ENCODE assay signal across 8 cellular contexts in the genomic region with DNA sequence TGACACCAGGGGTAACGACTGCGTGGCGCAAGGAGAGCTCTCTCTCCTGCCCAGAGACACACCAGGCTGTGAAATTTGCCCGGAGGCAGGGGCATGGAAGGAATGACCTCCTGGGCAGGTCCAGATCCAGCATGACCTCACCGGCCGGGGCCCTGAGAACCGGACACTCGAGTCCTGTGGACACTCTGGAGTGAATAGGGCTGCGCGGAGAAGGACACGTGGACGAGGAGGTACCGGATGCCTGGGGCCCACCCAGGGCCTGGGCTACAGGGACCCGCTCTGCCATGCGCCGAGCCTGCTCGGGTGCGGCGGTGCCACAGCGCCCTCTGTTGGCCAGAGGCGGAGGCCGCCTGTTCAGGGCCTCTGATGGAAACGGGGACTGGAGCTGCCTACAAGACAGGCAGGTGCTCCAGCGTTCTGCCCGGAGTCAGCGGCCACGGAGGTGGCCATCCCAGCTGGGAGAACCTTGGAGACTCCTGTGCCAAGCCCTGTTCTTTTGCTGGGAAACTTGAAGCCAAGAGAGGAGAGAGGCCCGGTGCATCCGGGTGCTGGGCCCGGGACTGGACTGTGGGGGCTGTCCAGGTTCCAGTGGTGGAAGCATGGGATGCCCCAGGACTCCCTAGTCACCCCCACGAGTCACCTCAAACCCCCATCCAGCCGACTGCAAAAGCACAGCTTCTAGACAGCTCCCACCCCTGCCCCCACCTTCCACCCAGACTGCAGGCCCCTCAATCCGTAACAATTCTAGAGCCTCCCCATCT. TPM values are rescaled to one million over a fixed set of nuclear protein-coding genes. Genes with fewer than 3 reads are reported as not detected.
DNase-seq lines count a peak whose midpoint lies in the region; ATAC-seq and TF ChIP-seq lines count a peak whose summit lies in the region.

No MANE protein-coding gene starts in this region.

- no peak overlapping the region for H3K9ac ChIP-seq in colonic mucosa (ENCODE audit: low read depth in 2 of 2, low read length in 2 of 2)

- no peaks in the 10 kb centered on the region for H3K36me3 Mint-ChIP-seq in CD8-positive, alpha-beta T cell
- H3K36me3 Mint-ChIP-seq in activated CD4-positive, alpha-beta T cell treated with anti-CD3 and anti-CD28 coated beads, Interleukin-2, amount 10 ng/mL, durations not matched to agents 24 days and 14 days (ENCODE audit: low read depth), result no peaks in the 10 kb centered on the region

- H3K27ac Mint-ChIP-seq in CD8-positive, alpha-beta T cell, result no peak overlapping the region
- no peak overlapping the region for H3K27ac Mint-ChIP-seq in activated CD4-positive, alpha-beta T cell treated with anti-CD3 and anti-CD28 coated beads, Interleukin-2, amount 10 ng/mL, durations not matched to agents 24 days and 14 days

- 17 to 30% methylated on average over 27 to 33 of the region's 33 CpGs for WGBS in lung, 2 donors

- peak; percentile 68 to 89 (median 80) for DNase-seq in CD8-positive, alpha-beta T cell
- DNase-seq in NCI-H69 (lab: John Stamatoyannopoulos, UW), result peak; percentile 80
- peak; percentile 96 for DNase-seq in activated CD4-positive, alpha-beta T cell treated with anti-CD3 and anti-CD28 coated beads, Interleukin-2, amount 10 ng/mL, durations not matched to agents 24 days and 14 days
- peak; percentile 72 for DNase-seq in colonic mucosa
- peak; percentile 74 for DNase-seq in lung (ENCODE audit: low spot score)
- DNase-seq in stimulated activated CD8-positive, alpha-beta memory T cell treated with anti-CD3 and anti-CD28 coated beads, Interleukin-12 subunit alpha, Interleukin-12 subunit beta, amount 100 ng/mL, for 1 hour (ENCODE audit: low read depth), result peak; percentile 72

- no peaks in the 10 kb centered on the region for H3K9me3 ChIP-seq in CD8-positive, alpha-beta T cell (ENCODE audit: low read length)
- no peaks in the 10 kb centered on the region for H3K9me3 ChIP-seq in colonic mucosa
- H3K9me3 ChIP-seq in lung (ENCODE audit: control insufficient read depth in 2 of 2, insufficient read depth in 1 of 2, low read length in 1 of 2), result no peaks in the 10 kb centered on the region

- CTCF ChIA-PET in CD8-positive, alpha-beta T cell (lab: Charles Lee), result interaction anchor here (0.6 to 8.1 kb wide), 68 partner anchors 10 to 612 kb away, joined by 3 to 131 read pairs (median 4); partner anchors contain the start of genes NGFR, NXPH3, PHB1 and SNF8

- ATAC-seq in CD8-positive, alpha-beta T cell, result peak; percentile 99
- ATAC-seq in HG03354 (IDR thresholded peaks at IDR 0.05; ENCODE audit: poor library complexity, severe bottlenecking, unreplicated experiment), result peak; percentile 57
- ATAC-seq in lung (ENCODE audit: insufficient read depth, low FRiP score), result peak; percentile 22
- no peak for ATAC-seq in HG03139 (IDR thresholded peaks at IDR 0.05; ENCODE audit: unreplicated experiment)

- H3K27me3 Mint-ChIP-seq in CD8-positive, alpha-beta T cell (ENCODE audit: low read depth), result peaks cover 3% of the 10 kb centered on the region
- peaks cover 15% of the 10 kb centered on the region for H3K27me3 Mint-ChIP-seq in activated CD4-positive, alpha-beta T cell treated with anti-CD3 and anti-CD28 coated beads, Interleukin-2, amount 10 ng/mL, durations not matched to agents 24 days and 14 days

- no peak overlapping the region for H3K4me3 ChIP-seq in CD8-positive, alpha-beta T cell (ENCODE audit: low read depth, low read length)
- H3K4me3 ChIP-seq in colonic mucosa, result no peak overlapping the region
- no peak overlapping the region for H3K4me3 ChIP-seq in lung

- no peaks in the 10 kb centered on the region for H3K9me3 Mint-ChIP-seq in CD8-positive, alpha-beta T cell
- no peaks in the 10 kb centered on the region for H3K9me3 Mint-ChIP-seq in activated CD4-positive, alpha-beta T cell treated with anti-CD3 and anti-CD28 coated beads, Interleukin-2, amount 10 ng/mL, durations not matched to agents 24 days and 14 days

- H3K27ac ChIP-seq in CD8-positive, alpha-beta T cell (ENCODE audit: low read depth, low read length), result no peak overlapping the region
- H3K27ac ChIP-seq in colonic mucosa (no peak overlapping the region), lung (ENCODE audit: low read depth in 1 of 2, low read length in 1 of 2) (no peak overlapping the region)

- H3K4me1 Mint-ChIP-seq in CD8-positive, alpha-beta T cell (ENCODE audit: low read depth), result peaks cover 5% of the 10 kb centered on the region
- H3K4me1 Mint-ChIP-seq in activated CD4-positive, alpha-beta T cell treated with anti-CD3 and anti-CD28 coated beads, Interleukin-2, amount 10 ng/mL, durations not matched to agents 24 days and 14 days, result peaks cover 7% of the 10 kb centered on the region

- H3K27me3 ChIP-seq in CD8-positive, alpha-beta T cell (ENCODE audit: insufficient read depth, low read length), result no peaks in the 10 kb centered on the region
- H3K27me3 ChIP-seq in colonic mucosa (no peaks in the 10 kb centered on the region), lung (ENCODE audit: control insufficient read depth, insufficient read depth) (peaks cover 4% of the 10 kb centered on the region)

- POLR2A ChIA-PET in CD8-positive, alpha-beta T cell (lab: Charles Lee), result interaction anchor here (0.6 to 1.7 kb wide), 3 partner anchors 60 to 167 kb away, joined by 3 to 4 read pairs (median 3); no protein-coding TSS in a partner anchor

- no peaks in the 10 kb centered on the region for H3K36me3 ChIP-seq in CD8-positive, alpha-beta T cell (ENCODE audit: insufficient read depth, low read length)
- H3K36me3 ChIP-seq in colonic mucosa (no peaks in the 10 kb centered on the region), lung (ENCODE audit: control insufficient read depth in 2 of 2, insufficient read depth in 2 of 2, low read length in 2 of 2) (no peaks in the 10 kb centered on the region)

- H3K4me3 Mint-ChIP-seq in CD8-positive, alpha-beta T cell, result no peak overlapping the region
- no peak overlapping the region for H3K4me3 Mint-ChIP-seq in activated CD4-positive, alpha-beta T cell treated with anti-CD3 and anti-CD28 coated beads, Interleukin-2, amount 10 ng/mL, durations not matched to agents 24 days and 14 days

- intact Hi-C loops in CD8-positive, alpha-beta T cell (cut with DNase I, micrococcal nuclease), result loop anchor here (1.0 to 2.0 kb wide), 4 partner anchors 60 to 242 kb away; no protein-coding TSS in a partner anchor
- intact Hi-C loops in activated CD4-positive, alpha-beta T cell treated with anti-CD3 and anti-CD28 coated beads, Interleukin-2, amount 10 ng/mL, durations not matched to agents 24 days and 14 days (cut with micrococcal nuclease), result loop anchor here (1.0 to 2.0 kb wide), 3 partner anchors 62 to 148 kb away; partner anchors contain the start of gene NGFR
- intact Hi-C loops in colonic mucosa (cut with DNase I), result loop anchor here (2.0 to 10.0 kb wide), 4 partner anchors 60 to 242 kb away; no protein-coding TSS in a partner anchor

- peaks cover 7% of the 10 kb centered on the region for H3K4me1 ChIP-seq in CD8-positive, alpha-beta T cell (ENCODE audit: insufficient read depth, low read length)
- no peaks in the 10 kb centered on the region for H3K4me1 ChIP-seq in colonic mucosa
- peaks cover 0 to 2% of the 10 kb centered on the region in 2 donors for H3K4me1 ChIP-seq in lung (ENCODE audit: control insufficient read depth in 2 of 2, insufficient read depth in 2 of 2, low read length in 2 of 2)

- TF ChIP-seq CTCF in CD8-positive, alpha-beta T cell (IDR thresholded peaks at IDR 0.05), result peak; percentile 92
- peak; percentile 99 for TF ChIP-seq CTCF in colonic mucosa (IDR thresholded peaks at IDR 0.05)
- peak; percentile 93 for TF ChIP-seq CTCF in lung (IDR thresholded peaks at IDR 0.05; ENCODE audit: control extremely low read depth, extremely low read depth)

RNA-seq across cellular contexts. Expression of gene NXPH3, which starts 19.3 kb away (rescaled TPM):
- total RNA-seq in CD8-positive, alpha-beta T cell, result not detected
- total RNA-seq in activated CD4-positive, alpha-beta T cell treated with anti-CD3 and anti-CD28 coated beads, Interleukin-2, amount 10 ng/mL, durations not matched to agents 24 days and 14 days, result not detected in 2 replicates
- total RNA-seq in colonic mucosa (1 to 10 TPM in 1 of 2 donors, under 1 TPM in 1; 0.42 to 2.1 TPM), lung (1 to 10 TPM; 1.7 to 3.1 TPM)
- polyA plus RNA-seq in lung, result 1 to 10 TPM; 1.1 to 2.3 TPM
